10 cellular contexts compared by ENCODE assay signal in genomic region chr13:29936051-29936813, GRCh38.
DNase-seq lines count a peak whose midpoint lies in the region; ATAC-seq lines count a peak whose summit lies in the region.
"Had no signal": no experiment of that assay in that cellular context is flagged by ENCODE, and none has a peak within 500 bp of the region (broad histone marks: within the 10 kb centered on the region; RNA-seq: fewer than 3 reads in every experiment).

No MANE protein-coding gene starts in this region.

- H3K36me3 Mint-ChIP-seq in activated naive CD4-positive, alpha-beta T cell treated with anti-CD3 and anti-CD28 coated beads, Interleukin-2, amount 50 U/mL, for 24 hours: no peaks in the 10 kb centered on the region
- H3K36me3 Mint-ChIP-seq in stimulated activated memory B cell treated with anti-CD40 and anti-IgM and Interleukin-4, amounts not matched to agents 10 μg/mL and 1 μg/mL and 100 μg/mL, for 72 hours: no peaks in the 10 kb centered on the region

- no peaks in the 10 kb centered on the region for H3K27me3 Mint-ChIP-seq in activated naive CD4-positive, alpha-beta T cell treated with anti-CD3 and anti-CD28 coated beads, Interleukin-2, amount 50 U/mL, for 24 hours
- H3K27me3 Mint-ChIP-seq in stimulated activated memory B cell treated with anti-CD40 and anti-IgM and Interleukin-4, amounts not matched to agents 10 μg/mL and 1 μg/mL and 100 μg/mL, for 72 hours: peaks cover 9% of the 10 kb centered on the region

- no peaks in the 10 kb centered on the region for H3K9me3 Mint-ChIP-seq in activated naive CD4-positive, alpha-beta T cell treated with anti-CD3 and anti-CD28 coated beads, Interleukin-2, amount 50 U/mL, for 24 hours
- no peaks in the 10 kb centered on the region for H3K9me3 Mint-ChIP-seq in stimulated activated memory B cell treated with anti-CD40 and anti-IgM and Interleukin-4, amounts not matched to agents 10 μg/mL and 1 μg/mL and 100 μg/mL, for 72 hours

- H3K4me1 Mint-ChIP-seq in activated naive CD4-positive, alpha-beta T cell treated with anti-CD3 and anti-CD28 coated beads, Interleukin-2, amount 50 U/mL, for 24 hours: peaks cover 43% of the 10 kb centered on the region
- H3K4me1 Mint-ChIP-seq in stimulated activated memory B cell treated with anti-CD40 and anti-IgM and Interleukin-4, amounts not matched to agents 10 μg/mL and 1 μg/mL and 100 μg/mL, for 72 hours: peaks cover 26% of the 10 kb centered on the region

- H3K4me3 Mint-ChIP-seq in activated naive CD4-positive, alpha-beta T cell treated with anti-CD3 and anti-CD28 coated beads, Interleukin-2, amount 50 U/mL, for 24 hours: peak overlapping the region; percentile 87
- H3K4me3 Mint-ChIP-seq in stimulated activated memory B cell treated with anti-CD40 and anti-IgM and Interleukin-4, amounts not matched to agents 10 μg/mL and 1 μg/mL and 100 μg/mL, for 72 hours: peak overlapping the region; percentile 63
- H3K4me3 Mint-ChIP-seq: nephron had no signal

- DNase-seq in NOMO-1 treated with DMSO at 0.1 percent for 48 hours (lab: John Stamatoyannopoulos, UW; ENCODE audit: unreplicated experiment) (peak; percentile 33), NOMO-1 treated with dmso at 0.1 percent for 144 hours (lab: John Stamatoyannopoulos, UW; ENCODE audit: unreplicated experiment) (no peak), foreskin melanocyte (no peak), amygdala (lab: John Stamatoyannopoulos, UW) (no peak)

- H3K27ac Mint-ChIP-seq in activated naive CD4-positive, alpha-beta T cell treated with anti-CD3 and anti-CD28 coated beads, Interleukin-2, amount 50 U/mL, for 24 hours: peak overlapping the region; percentile 91
- H3K27ac Mint-ChIP-seq in stimulated activated memory B cell treated with anti-CD40 and anti-IgM and Interleukin-4, amounts not matched to agents 10 μg/mL and 1 μg/mL and 100 μg/mL, for 72 hours: peak overlapping the region; percentile 68
- H3K27ac Mint-ChIP-seq: nephron had no signal

- ATAC-seq in HG03095 (IDR thresholded peaks at IDR 0.05; ENCODE audit: unreplicated experiment) (peak; percentile 6), GM18873 (IDR thresholded peaks at IDR 0.05; ENCODE audit: low FRiP score, unreplicated experiment) (no peak)
- peak; percentile 48 for ATAC-seq in stimulated activated memory B cell treated with anti-CD40 and anti-IgM and Interleukin-4, amounts not matched to agents 10 μg/mL and 1 μg/mL and 100 μg/mL, for 72 hours
- ATAC-seq: Panc1 had no signal
